ENCODE assay signal across 23 cellular contexts in the genomic region with DNA sequence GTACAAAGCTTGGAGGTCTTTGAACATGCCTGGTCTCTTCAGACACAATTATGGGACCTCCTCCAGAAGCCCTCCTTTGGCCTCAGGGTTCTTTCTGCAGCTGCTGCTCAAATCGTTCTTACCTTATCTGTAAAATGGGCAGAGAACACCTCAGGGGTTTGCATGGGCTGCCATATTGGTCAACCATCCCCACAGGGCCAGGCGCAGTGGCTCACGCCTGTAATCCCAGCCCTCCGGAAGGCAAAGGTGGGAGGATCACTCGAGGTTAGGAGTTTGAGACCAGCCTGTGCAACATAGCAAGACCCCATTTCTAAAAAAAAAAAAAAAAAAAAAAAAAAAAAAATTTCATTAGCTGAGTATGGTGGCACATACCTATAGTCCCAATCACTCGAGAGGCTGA. TPM values are rescaled to one million over a fixed set of nuclear protein-coding genes. Genes with fewer than 3 reads are reported as not detected.
DNase-seq lines count a peak whose midpoint lies in the region; ATAC-seq and TF ChIP-seq lines count a peak whose summit lies in the region.
"Had no signal": no experiment of that assay in that cellular context is flagged by ENCODE, and none has a peak within 500 bp of the region (broad histone marks: within the 10 kb centered on the region; RNA-seq: fewer than 3 reads in every experiment).

No MANE protein-coding gene starts in this region.

- no peak overlapping the region for H3K4me3 Mint-ChIP-seq in activated CD4-positive, alpha-beta T cell treated with anti-CD3 and anti-CD28 coated beads for 36 hours
- H3K4me3 Mint-ChIP-seq in activated naive CD8-positive, alpha-beta T cell treated with anti-CD3 and anti-CD28 coated beads, Interleukin-2, amount 10 ng/mL, durations not matched to agents 7 days and 5 days: no peak overlapping the region
- H3K4me3 Mint-ChIP-seq in activated naive CD8-positive, alpha-beta T cell treated with anti-CD3 and anti-CD28 coated beads for 36 hours: no peak overlapping the region
- no peak overlapping the region for H3K4me3 Mint-ChIP-seq in naive thymus-derived CD4-positive, alpha-beta T cell

- CTCF ChIA-PET in activated CD4-positive, alpha-beta T cell treated with anti-CD3 and anti-CD28 coated beads for 36 hours (lab: Charles Lee): interaction anchor here (0.6 to 5.0 kb wide), 7 partner anchors 9 to 99 kb away, joined by 3 to 31 read pairs (median 4); no protein-coding TSS in a partner anchor
- CTCF ChIA-PET in naive thymus-derived CD4-positive, alpha-beta T cell (lab: Charles Lee): interaction anchor here (1.6 kb wide), 2 partner anchors 26 to 46 kb away, joined by 4 to 7 read pairs; no protein-coding TSS in a partner anchor

- H3K27ac Mint-ChIP-seq in activated CD4-positive, alpha-beta T cell treated with anti-CD3 and anti-CD28 coated beads for 36 hours: no peak overlapping the region
- no peak overlapping the region for H3K27ac Mint-ChIP-seq in activated naive CD8-positive, alpha-beta T cell treated with anti-CD3 and anti-CD28 coated beads, Interleukin-2, amount 10 ng/mL, durations not matched to agents 7 days and 5 days
- H3K27ac Mint-ChIP-seq in activated naive CD8-positive, alpha-beta T cell treated with anti-CD3 and anti-CD28 coated beads for 36 hours: no peak overlapping the region
- peak overlapping the region in 5 of 9 donors; percentile 39 to 99 (median 69) for H3K27ac Mint-ChIP-seq in naive thymus-derived CD4-positive, alpha-beta T cell

- H3K36me3 Mint-ChIP-seq in activated CD4-positive, alpha-beta T cell treated with anti-CD3 and anti-CD28 coated beads for 36 hours (ENCODE audit: low read depth): peaks cover 5% of the 10 kb centered on the region
- peaks cover 2% of the 10 kb centered on the region for H3K36me3 Mint-ChIP-seq in activated naive CD8-positive, alpha-beta T cell treated with anti-CD3 and anti-CD28 coated beads, Interleukin-2, amount 10 ng/mL, durations not matched to agents 7 days and 5 days
- peaks cover 2% of the 10 kb centered on the region for H3K36me3 Mint-ChIP-seq in activated naive CD8-positive, alpha-beta T cell treated with anti-CD3 and anti-CD28 coated beads for 36 hours
- H3K36me3 Mint-ChIP-seq in naive thymus-derived CD4-positive, alpha-beta T cell: peaks cover 0 to 8% (median 0%) of the 10 kb centered on the region in 5 donors

- no peak for TF ChIP-seq CTCF in left lung (IDR thresholded peaks at IDR 0.05)

- H3K36me3 ChIP-seq in naive thymus-derived CD4-positive, alpha-beta T cell (ENCODE audit: control insufficient read depth in 2 of 3, insufficient read depth in 3 of 3, low read length in 3 of 3): no peaks in the 10 kb centered on the region
- H3K36me3 ChIP-seq in left lung: no peaks in the 10 kb centered on the region
- H3K36me3 ChIP-seq: BE2C, MG63 had no signal

- no peaks in the 10 kb centered on the region for H3K9me3 ChIP-seq in naive thymus-derived CD4-positive, alpha-beta T cell (ENCODE audit: control insufficient read depth in 2 of 3, low read length in 3 of 3)
- H3K9me3 ChIP-seq in left lung: no peaks in the 10 kb centered on the region
- H3K9me3 ChIP-seq: BE2C, MG63 had no signal

- peaks cover 80% of the 10 kb centered on the region for H3K4me1 Mint-ChIP-seq in activated CD4-positive, alpha-beta T cell treated with anti-CD3 and anti-CD28 coated beads for 36 hours
- peaks cover 56% of the 10 kb centered on the region for H3K4me1 Mint-ChIP-seq in activated naive CD8-positive, alpha-beta T cell treated with anti-CD3 and anti-CD28 coated beads, Interleukin-2, amount 10 ng/mL, durations not matched to agents 7 days and 5 days
- peaks cover 70% of the 10 kb centered on the region for H3K4me1 Mint-ChIP-seq in activated naive CD8-positive, alpha-beta T cell treated with anti-CD3 and anti-CD28 coated beads for 36 hours
- peaks cover 38 to 94% (median 79%) of the 10 kb centered on the region in 7 donors for H3K4me1 Mint-ChIP-seq in naive thymus-derived CD4-positive, alpha-beta T cell

- H3K27ac ChIP-seq in naive thymus-derived CD4-positive, alpha-beta T cell (ENCODE audit: low read depth, low read length): no peak overlapping the region
- H3K27ac ChIP-seq in left lung: no peak overlapping the region
- H3K27ac ChIP-seq: HL-60 had no signal

- POLR2A ChIA-PET in activated CD4-positive, alpha-beta T cell treated with anti-CD3 and anti-CD28 coated beads for 36 hours (lab: Charles Lee): interaction anchor here (0.6 kb wide), 2 partner anchors 16 to 832 kb away, joined by 3 to 6 read pairs; no protein-coding TSS in a partner anchor
- POLR2A ChIA-PET in activated naive CD8-positive, alpha-beta T cell treated with anti-CD3 and anti-CD28 coated beads, Interleukin-2, amount 10 ng/mL, durations not matched to agents 7 days and 5 days (lab: Charles Lee): interaction anchor here (0.9 to 2.2 kb wide), 4 partner anchors 8 to 50 kb away, joined by 3 to 12 read pairs (median 3); partner anchors contain the start of gene TCF7
- POLR2A ChIA-PET in naive thymus-derived CD4-positive, alpha-beta T cell (lab: Charles Lee): interaction anchor here (0.7 to 7.0 kb wide), 8 partner anchors 8 to 1654 kb away, joined by 3 to 62 read pairs (median 8); no protein-coding TSS in a partner anchor

- peaks cover 1% of the 10 kb centered on the region for H3K27me3 Mint-ChIP-seq in activated CD4-positive, alpha-beta T cell treated with anti-CD3 and anti-CD28 coated beads for 36 hours
- H3K27me3 Mint-ChIP-seq in activated naive CD8-positive, alpha-beta T cell treated with anti-CD3 and anti-CD28 coated beads, Interleukin-2, amount 10 ng/mL, durations not matched to agents 7 days and 5 days: no peaks in the 10 kb centered on the region
- H3K27me3 Mint-ChIP-seq in activated naive CD8-positive, alpha-beta T cell treated with anti-CD3 and anti-CD28 coated beads for 36 hours: no peaks in the 10 kb centered on the region
- H3K27me3 Mint-ChIP-seq in naive thymus-derived CD4-positive, alpha-beta T cell: peaks cover 0 to 12% (median 0%) of the 10 kb centered on the region in 5 donors

- DNase-seq in activated CD4-positive, alpha-beta T cell treated with anti-CD3 and anti-CD28 coated beads for 36 hours: peak; percentile 2
- DNase-seq in activated CD4-positive, alpha-beta T cell treated with anti-CD3 and anti-CD28 coated beads, Interleukin-2, amount 50 U/mL, for 1 hour: no peak
- peak; percentile 30 for DNase-seq in activated naive CD8-positive, alpha-beta T cell treated with anti-CD3 and anti-CD28 coated beads, Interleukin-2, amount 10 ng/mL, durations not matched to agents 7 days and 5 days
- DNase-seq in activated naive CD8-positive, alpha-beta T cell treated with anti-CD3 and anti-CD28 coated beads for 36 hours: no peak
- DNase-seq in naive thymus-derived CD4-positive, alpha-beta T cell: no peak
- DNase-seq in left lung (no peak), SKM-1 treated with dmso at 0.1 percent for 144 hours (lab: John Stamatoyannopoulos, UW; ENCODE audit: unreplicated experiment) (no peak)
- DNase-seq: 8988T; ACHN; BE2C; DMS153; DND-41; MG63; NCI-H1105 treated with DMSO at 0.1 percent for 48 hours; NCI-H146; NCI-H2029; NCI-H446; NCI-H524 treated with DMSO at 0.1 percent for 48 hours; NCI-H82; NK-92 treated with Interleukin-12 subunit alpha and Interleukin-12 subunit beta, amount 100 ng/mL, for 24 hours; PC-3 had no signal

- no peaks in the 10 kb centered on the region for H3K27me3 ChIP-seq in naive thymus-derived CD4-positive, alpha-beta T cell (ENCODE audit: control insufficient read depth in 2 of 2, insufficient read depth in 2 of 2, low read length in 2 of 2)
- H3K27me3 ChIP-seq in left lung: no peaks in the 10 kb centered on the region
- H3K27me3 ChIP-seq: BE2C, MG63 had no signal

- ATAC-seq in activated CD4-positive, alpha-beta T cell treated with anti-CD3 and anti-CD28 coated beads for 36 hours: no peak
- ATAC-seq in activated naive CD8-positive, alpha-beta T cell treated with anti-CD3 and anti-CD28 coated beads, Interleukin-2, amount 10 ng/mL, durations not matched to agents 7 days and 5 days (ENCODE audit: low read depth): no peak
- ATAC-seq in naive thymus-derived CD4-positive, alpha-beta T cell: no peak
- ATAC-seq in left lung: no peak
- ATAC-seq: HCT116, PC-3 had no signal

- H3K4me1 ChIP-seq in naive thymus-derived CD4-positive, alpha-beta T cell (ENCODE audit: control insufficient read depth in 2 of 2, insufficient read depth in 2 of 2, low read length in 2 of 2): peaks cover 44 to 83% of the 10 kb centered on the region in 2 donors
- no peaks in the 10 kb centered on the region for H3K4me1 ChIP-seq in left lung
- H3K4me1 ChIP-seq: BE2C had no signal

- H3K4me3 ChIP-seq in naive thymus-derived CD4-positive, alpha-beta T cell (ENCODE audit: low read length): no peak overlapping the region
- no peak overlapping the region for H3K4me3 ChIP-seq in left lung
- H3K4me3 ChIP-seq: MG63 had no signal

- no peaks in the 10 kb centered on the region for H3K9me3 Mint-ChIP-seq in activated CD4-positive, alpha-beta T cell treated with anti-CD3 and anti-CD28 coated beads for 36 hours (ENCODE audit: low read depth)
- H3K9me3 Mint-ChIP-seq in activated naive CD8-positive, alpha-beta T cell treated with anti-CD3 and anti-CD28 coated beads, Interleukin-2, amount 10 ng/mL, durations not matched to agents 7 days and 5 days: no peaks in the 10 kb centered on the region
- no peaks in the 10 kb centered on the region for H3K9me3 Mint-ChIP-seq in activated naive CD8-positive, alpha-beta T cell treated with anti-CD3 and anti-CD28 coated beads for 36 hours
- no peaks in the 10 kb centered on the region for H3K9me3 Mint-ChIP-seq in naive thymus-derived CD4-positive, alpha-beta T cell

- intact Hi-C loops in activated CD4-positive, alpha-beta T cell treated with anti-CD3 and anti-CD28 coated beads for 36 hours (cut with DNase I, micrococcal nuclease): loop anchor here in 1 of 2 experiments (5.0 kb wide), 1 partner anchor 52 kb away; no protein-coding TSS in a partner anchor
- intact Hi-C loops in naive thymus-derived CD4-positive, alpha-beta T cell (cut with micrococcal nuclease): no loop called here
- intact Hi-C loops in left lung (cut with DNase I): no loop called here

RNA-seq across cellular contexts. Expression of gene TCF7, which starts 29.1 kb away (rescaled TPM):
- 100 to 1,000 TPM in 1 of 2 experiments, 10 to 100 TPM in 1; 94.8 to 117 TPM for total RNA-seq in activated CD4-positive, alpha-beta T cell treated with anti-CD3 and anti-CD28 coated beads for 36 hours
- 100 to 1,000 TPM; 283 to 315 TPM for total RNA-seq in activated naive CD8-positive, alpha-beta T cell treated with anti-CD3 and anti-CD28 coated beads, Interleukin-2, amount 10 ng/mL, durations not matched to agents 7 days and 5 days
- 10 to 100 TPM; 66.4 to 68.7 TPM for total RNA-seq in activated naive CD8-positive, alpha-beta T cell treated with anti-CD3 and anti-CD28 coated beads for 36 hours
- 1,000 to 10,000 TPM in 2 of 5 experiments, 100 to 1,000 TPM in 3; 203 to 1,066 (median 643) TPM for total RNA-seq in naive thymus-derived CD4-positive, alpha-beta T cell
- polyA plus RNA-seq in naive thymus-derived CD4-positive, alpha-beta T cell: 100 to 1,000 TPM; 356 to 560 TPM
- 1 to 10 TPM; 4.8 to 5.1 TPM for total RNA-seq in left lung

Comparison
In these comparisons a context has a peak if more than half of its experiments do, and no peak if none do; other contexts are left out.
1. DNase-seq: peak in activated CD4-positive, alpha-beta T cell treated with anti-CD3 and anti-CD28 coated beads for 36 hours (single experiment) and activated naive CD8-positive, alpha-beta T cell treated with anti-CD3 and anti-CD28 coated beads, Interleukin-2, amount 10 ng/mL, durations not matched to agents 7 days and 5 days (single experiment); none in activated CD4-positive, alpha-beta T cell treated with anti-CD3 and anti-CD28 coated beads, Interleukin-2, amount 50 U/mL, for 1 hour (single experiment), activated naive CD8-positive, alpha-beta T cell treated with anti-CD3 and anti-CD28 coated beads for 36 hours (single experiment), naive thymus-derived CD4-positive, alpha-beta T cell (0 of 9), left lung (0 of 2) and SKM-1 treated with dmso at 0.1 percent for 144 hours (single experiment).
2. H3K27ac Mint-ChIP-seq: peak in naive thymus-derived CD4-positive, alpha-beta T cell (5 of 9); none in activated CD4-positive, alpha-beta T cell treated with anti-CD3 and anti-CD28 coated beads for 36 hours (single experiment), activated naive CD8-positive, alpha-beta T cell treated with anti-CD3 and anti-CD28 coated beads, Interleukin-2, amount 10 ng/mL, durations not matched to agents 7 days and 5 days (single experiment) and activated naive CD8-positive, alpha-beta T cell treated with anti-CD3 and anti-CD28 coated beads for 36 hours (single experiment).
3. RNA of gene TCF7, which starts 29.1 kb away (total RNA-seq): 203 to 1,066 TPM in naive thymus-derived CD4-positive, alpha-beta T cell, 283 to 315 TPM in activated naive CD8-positive, alpha-beta T cell treated with anti-CD3 and anti-CD28 coated beads, Interleukin-2, amount 10 ng/mL, durations not matched to agents 7 days and 5 days, 94.8 to 117 TPM in activated CD4-positive, alpha-beta T cell treated with anti-CD3 and anti-CD28 coated beads for 36 hours and 66.4 to 68.7 TPM in activated naive CD8-positive, alpha-beta T cell treated with anti-CD3 and anti-CD28 coated beads for 36 hours; 4.8 to 5.1 TPM in left lung; every median in the first group is over 10 times any median in the second.